Comparison of ENCODE assay signal across 1 cellular context in the genomic region with DNA sequence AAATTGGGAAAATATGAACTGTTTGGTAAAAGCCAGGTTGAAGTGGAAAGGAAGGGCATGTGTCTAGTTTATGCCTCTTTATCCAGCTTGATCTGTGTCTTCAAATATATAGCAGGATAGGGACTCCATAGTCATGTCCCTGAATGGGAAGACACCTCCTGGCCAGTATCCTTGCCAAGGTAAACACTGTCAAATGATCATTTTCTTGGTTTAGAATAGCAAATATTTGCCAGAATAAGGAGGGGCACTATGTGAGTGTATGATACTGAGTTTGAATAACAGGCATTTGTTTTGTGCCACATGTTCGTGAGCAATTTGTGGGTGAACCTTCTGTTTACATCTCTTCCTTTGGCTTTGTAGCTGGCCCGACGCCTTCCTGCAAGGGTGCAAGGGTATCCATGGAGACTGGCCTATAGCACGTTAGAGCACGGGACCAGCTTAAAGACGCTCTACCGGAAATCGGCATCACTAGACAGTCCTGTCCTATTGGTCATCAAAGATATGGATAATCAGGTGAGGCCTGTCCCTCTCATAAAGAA.
TF ChIP-seq lines count a peak whose summit lies in the region.

No MANE protein-coding gene starts in this region.

TF ChIP-seq in WTC11, 78 proteins besides CTCF, POLR2A, EP300 and RAD21:
- TF ChIP-seq, protein P1, sequence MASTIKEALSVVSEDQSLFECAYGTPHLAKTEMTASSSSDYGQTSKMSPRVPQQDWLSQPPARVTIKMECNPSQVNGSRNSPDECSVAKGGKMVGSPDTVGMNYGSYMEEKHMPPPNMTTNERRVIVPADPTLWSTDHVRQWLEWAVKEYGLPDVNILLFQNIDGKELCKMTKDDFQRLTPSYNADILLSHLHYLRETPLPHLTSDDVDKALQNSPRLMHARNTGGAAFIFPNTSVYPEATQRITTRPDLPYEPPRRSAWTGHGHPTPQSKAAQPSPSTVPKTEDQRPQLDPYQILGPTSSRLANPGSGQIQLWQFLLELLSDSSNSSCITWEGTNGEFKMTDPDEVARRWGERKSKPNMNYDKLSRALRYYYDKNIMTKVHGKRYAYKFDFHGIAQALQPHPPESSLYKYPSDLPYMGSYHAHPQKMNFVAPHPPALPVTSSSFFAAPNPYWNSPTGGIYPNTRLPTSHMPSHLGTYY (CRISPR knock-in tag; IDR thresholded peaks at IDR 0.05): no peak
- TF ChIP-seq GABPB1 (CRISPR knock-in tag; IDR thresholded peaks at IDR 0.05) (no peak), MLX (CRISPR knock-in tag; IDR thresholded peaks at IDR 0.05) (no peak), FOXK1 (CRISPR knock-in tag; IDR thresholded peaks at IDR 0.05) (no peak), PRRX2 (CRISPR knock-in tag; IDR thresholded peaks at IDR 0.05) (no peak), JAZF1 (CRISPR knock-in tag; IDR thresholded peaks at IDR 0.05) (no peak), HMGA2 (CRISPR knock-in tag; IDR thresholded peaks at IDR 0.05) (no peak), ZNF281 (CRISPR knock-in tag; IDR thresholded peaks at IDR 0.05) (no peak)
- TF ChIP-seq, protein P2, sequence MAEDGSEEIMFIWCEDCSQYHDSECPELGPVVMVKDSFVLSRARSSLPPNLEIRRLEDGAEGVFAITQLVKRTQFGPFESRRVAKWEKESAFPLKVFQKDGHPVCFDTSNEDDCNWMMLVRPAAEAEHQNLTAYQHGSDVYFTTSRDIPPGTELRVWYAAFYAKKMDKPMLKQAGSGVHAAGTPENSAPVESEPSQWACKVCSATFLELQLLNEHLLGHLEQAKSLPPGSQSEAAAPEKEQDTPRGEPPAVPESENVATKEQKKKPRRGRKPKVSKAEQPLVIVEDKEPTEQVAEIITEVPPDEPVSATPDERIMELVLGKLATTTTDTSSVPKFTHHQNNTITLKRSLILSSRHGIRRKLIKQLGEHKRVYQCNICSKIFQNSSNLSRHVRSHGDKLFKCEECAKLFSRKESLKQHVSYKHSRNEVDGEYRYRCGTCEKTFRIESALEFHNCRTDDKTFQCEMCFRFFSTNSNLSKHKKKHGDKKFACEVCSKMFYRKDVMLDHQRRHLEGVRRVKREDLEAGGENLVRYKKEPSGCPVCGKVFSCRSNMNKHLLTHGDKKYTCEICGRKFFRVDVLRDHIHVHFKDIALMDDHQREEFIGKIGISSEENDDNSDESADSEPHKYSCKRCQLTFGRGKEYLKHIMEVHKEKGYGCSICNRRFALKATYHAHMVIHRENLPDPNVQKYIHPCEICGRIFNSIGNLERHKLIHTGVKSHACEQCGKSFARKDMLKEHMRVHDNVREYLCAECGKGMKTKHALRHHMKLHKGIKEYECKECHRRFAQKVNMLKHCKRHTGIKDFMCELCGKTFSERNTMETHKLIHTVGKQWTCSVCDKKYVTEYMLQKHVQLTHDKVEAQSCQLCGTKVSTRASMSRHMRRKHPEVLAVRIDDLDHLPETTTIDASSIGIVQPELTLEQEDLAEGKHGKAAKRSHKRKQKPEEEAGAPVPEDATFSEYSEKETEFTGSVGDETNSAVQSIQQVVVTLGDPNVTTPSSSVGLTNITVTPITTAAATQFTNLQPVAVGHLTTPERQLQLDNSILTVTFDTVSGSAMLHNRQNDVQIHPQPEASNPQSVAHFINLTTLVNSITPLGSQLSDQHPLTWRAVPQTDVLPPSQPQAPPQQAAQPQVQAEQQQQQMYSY (CRISPR knock-in tag; IDR thresholded peaks at IDR 0.05): no peak
